In genomic region chr11:44625759-44626523, GRCh38 we compare ENCODE assay signal across 13 cellular contexts.
A peak's percentile ranks its signal among the peaks of the same experiment; 100 is the strongest.
DNase-seq lines count a peak whose midpoint lies in the region; ATAC-seq and TF ChIP-seq lines count a peak whose summit lies in the region.
"Had no signal": no experiment of that assay in that cellular context is flagged by ENCODE, and none has a peak within 500 bp of the region (broad histone marks: within the 10 kb centered on the region; RNA-seq: fewer than 3 reads in every experiment).

No MANE protein-coding gene starts in this region.

- ATAC-seq in left ventricle myocardium superior (no peak), left lobe of liver (no peak), HG03025 (IDR thresholded peaks at IDR 0.05; ENCODE audit: low FRiP score, unreplicated experiment) (no peak), HG03442 (IDR thresholded peaks at IDR 0.05; ENCODE audit: unreplicated experiment) (no peak)
- ATAC-seq: mucosa of descending colon had no signal

- H3K9me3 ChIP-seq in right atrium auricular region (no peaks in the 10 kb centered on the region), SJCRH30 (replicated peaks) (no peaks in the 10 kb centered on the region), vagina (no peaks in the 10 kb centered on the region)
- H3K9me3 ChIP-seq: HAP-1, mucosa of descending colon had no signal

- intact Hi-C loops in left ventricle myocardium superior (cut with micrococcal nuclease): no loop called here
- intact Hi-C loops in vagina (cut with DNase I): loop anchor here (10.0 kb wide), 1 partner anchor 99 kb away; the partner anchor contains the start of gene TSPAN18

- TF ChIP-seq POLR2A in vagina (IDR thresholded peaks at IDR 0.05): no peak

- H3K27me3 ChIP-seq in right atrium auricular region: no peaks in the 10 kb centered on the region
- no peaks in the 10 kb centered on the region for H3K27me3 ChIP-seq in SJCRH30
- no peaks in the 10 kb centered on the region for H3K27me3 ChIP-seq in vagina

- H3K4me3 ChIP-seq in right atrium auricular region (no peak overlapping the region), SJCRH30 (no peak overlapping the region), vagina (no peak overlapping the region)
- H3K4me3 ChIP-seq: HAP-1, mucosa of descending colon, SK-N-MC had no signal

- peaks cover 0 to 45% of the 10 kb centered on the region in 2 donors for H3K4me1 ChIP-seq in right atrium auricular region
- H3K4me1 ChIP-seq in SJCRH30: peaks cover 55% of the 10 kb centered on the region
- peaks cover 16% of the 10 kb centered on the region for H3K4me1 ChIP-seq in vagina
- H3K4me1 ChIP-seq: HAP-1 had no signal

- H3K27ac ChIP-seq in right atrium auricular region (no peak overlapping the region), SJCRH30 (no peak overlapping the region), vagina (no peak overlapping the region)
- H3K27ac ChIP-seq: SK-N-MC had no signal

- DNase-seq in right atrium auricular region (ENCODE audit: low spot score) (peak; percentile 36), left ventricle myocardium superior (no peak), SJCRH30 (peak; percentile 14 to 27), left lobe of liver (ENCODE audit: low spot score) (peak; percentile 33), vagina (ENCODE audit: extremely low spot score in 2 of 2) (peak; percentile 58 to 72), cortex of kidney (lab: John Stamatoyannopoulos, UW) (no peak)
- DNase-seq: erythroblast, mucosa of descending colon, NCI-H446 had no signal

- TF ChIP-seq CTCF in right atrium auricular region (IDR thresholded peaks at IDR 0.05) (no peak), vagina (IDR thresholded peaks at IDR 0.05) (no peak)

- H3K36me3 ChIP-seq in right atrium auricular region: no peaks in the 10 kb centered on the region
- no peaks in the 10 kb centered on the region; the same call in 1 of the 2 replicates for H3K36me3 ChIP-seq in SJCRH30
- no peaks in the 10 kb centered on the region for H3K36me3 ChIP-seq in vagina
- H3K36me3 ChIP-seq: HAP-1 had no signal

Comparison
In these comparisons a context has a peak if more than half of its experiments do, and no peak if none do; other contexts are left out.
1. DNase-seq: peak in right atrium auricular region (single experiment), SJCRH30 (2 of 2), left lobe of liver (single experiment) and vagina (2 of 2); none in left ventricle myocardium superior (single experiment) and cortex of kidney (single experiment).